Comparison of ENCODE assay signal across 28 cellular contexts in the genomic region with DNA sequence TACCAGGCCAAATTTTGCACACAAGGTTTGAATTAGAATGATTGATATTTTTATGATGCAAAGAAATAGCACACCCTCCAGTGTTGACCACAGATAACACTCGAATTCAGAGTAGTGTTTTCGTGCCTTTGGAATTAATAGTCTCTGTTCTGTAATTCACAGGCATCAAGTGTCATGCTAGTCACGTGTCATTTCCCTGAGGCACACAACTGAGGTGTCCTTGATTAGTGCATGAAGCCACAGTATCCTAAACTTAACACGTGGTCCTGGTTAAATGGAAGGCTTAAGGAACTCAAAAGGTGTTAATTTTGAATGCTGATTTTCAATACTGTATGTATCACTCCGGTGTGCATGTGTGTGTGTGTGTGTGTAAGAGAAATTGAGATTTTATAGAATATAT.
"Had no signal": no experiment of that assay in that cellular context is flagged by ENCODE, and none has a peak within 500 bp of the region (broad histone marks: within the 10 kb centered on the region; RNA-seq: fewer than 3 reads in every experiment).

No MANE protein-coding gene starts in this region.

- FAIRE-seq: astrocyte, bronchial epithelial cell had no signal

- H3K4me3 ChIP-seq: coronary artery, dorsolateral prefrontal cortex, gastroesophageal sphincter, heart right ventricle had no signal

- H3K27me3 ChIP-seq: brain microvascular endothelial cell, gastroesophageal sphincter had no signal

- H3K4me1 ChIP-seq: gastroesophageal sphincter, heart right ventricle had no signal

- DNase-seq: activated CD4-positive, alpha-beta T cell treated with anti-CD3 and anti-CD28 coated beads for 1 hour; activated CD4-positive, alpha-beta T cell treated with anti-CD3 and anti-CD28 coated beads for 4 hours; activated CD4-positive, alpha-beta T cell treated with anti-CD3 and anti-CD28 coated beads, Interleukin-2, amount 50 U/mL, for 1 hour; activated CD4-positive, alpha-beta T cell treated with anti-CD3 and anti-CD28 coated beads, Interleukin-2, amount 50 U/mL, for 48 hours; activated CD8-positive, alpha-beta memory T cell treated with anti-CD3 and anti-CD28 coated beads for 24 hours; activated CD8-positive, alpha-beta T cell treated with anti-CD3 and anti-CD28 coated beads for 36 hours; activated effector memory CD4-positive, alpha-beta T cell treated with Interleukin-2 at 50 U/mL for 16 hours; activated gamma-delta T cell treated with Interleukin-2 at 50 U/mL for 16 hours; activated naive CD4-positive, alpha-beta T cell treated with anti-CD3 and anti-CD28 coated beads, Interleukin-2, amount 50 U/mL, for 16 hours; activated naive CD4-positive, alpha-beta T cell treated with Interleukin-2 at 50 U/mL for 16 hours; activated T-cell treated with anti-CD3 and anti-CD28 coated beads, Interleukin-2, amount 50 U/mL, for 4 hours; amniotic stem cell; anterior cingulate cortex; brain microvascular endothelial cell; dorsolateral prefrontal cortex; effector memory CD4-positive, alpha-beta T cell; endodermal cell; foreskin melanocyte; heart right ventricle; T-helper 2 cell had no signal

- H3K27ac ChIP-seq: brain microvascular endothelial cell, coronary artery, dorsolateral prefrontal cortex, gastroesophageal sphincter, heart right ventricle, VCaP had no signal

- H3K36me3 ChIP-seq: brain microvascular endothelial cell, gastroesophageal sphincter, heart right ventricle had no signal

- ATAC-seq: activated CD8-positive, alpha-beta T cell treated with anti-CD3 and anti-CD28 coated beads for 36 hours; activated T-cell treated with anti-CD3 and anti-CD28 coated beads, Interleukin-2, amount 50 U/mL, for 4 hours; activated T-helper 17 cell treated with anti-CD3 and anti-CD28 coated beads, Interleukin-2, amount 50 U/mL, for 72 hours; esophagus mucosa; gastroesophageal sphincter; heart right ventricle; WTC11 had no signal

- H3K9me3 ChIP-seq: gastroesophageal sphincter, heart right ventricle had no signal
